9 cellular contexts compared by ENCODE assay signal in genomic region chr4:156298230-156298629, GRCh38.
DNase-seq lines count a peak whose midpoint lies in the region; ATAC-seq and TF ChIP-seq lines count a peak whose summit lies in the region.
"Had no signal": no experiment of that assay in that cellular context is flagged by ENCODE, and none has a peak within 500 bp of the region (broad histone marks: within the 10 kb centered on the region; RNA-seq: fewer than 3 reads in every experiment).

No MANE protein-coding gene starts in this region.

- no peak for TF ChIP-seq CTCF in esophagus squamous epithelium (IDR thresholded peaks at IDR 0.05)

- no peak for ATAC-seq in GM19397 (IDR thresholded peaks at IDR 0.05; ENCODE audit: unreplicated experiment)

- no peak for TF ChIP-seq POLR2A in esophagus squamous epithelium (IDR thresholded peaks at IDR 0.05)

- H3K27ac ChIP-seq in esophagus squamous epithelium = no peak overlapping the region

- no peaks in the 10 kb centered on the region for H3K9me3 ChIP-seq in esophagus squamous epithelium

- no peaks in the 10 kb centered on the region for H3K27me3 ChIP-seq in esophagus squamous epithelium

- intact Hi-C loops in esophagus squamous epithelium (cut with DNase I) = no loop called here

- no peaks in the 10 kb centered on the region for H3K4me1 ChIP-seq in esophagus squamous epithelium

- DNase-seq in GM03348 (ENCODE audit: low spot score) (peak; percentile 59), NCI-H510A treated with DMSO at 0.1 percent for 48 hours (lab: John Stamatoyannopoulos, UW) (peak; percentile 22), fibroblast of the conjunctiva (ENCODE audit: low read depth) (peak; percentile 70), non-pigmented ciliary epithelial cell (ENCODE audit: low read depth) (peak; percentile 84), UCSD-AML1 (lab: John Stamatoyannopoulos, UW; ENCODE audit: unreplicated experiment) (no peak), esophagus squamous epithelium (lab: John Stamatoyannopoulos, UW) (no peak)
- DNase-seq in activated CD4-positive, alpha-beta T cell treated with anti-CD3 and anti-CD28 coated beads, Interleukin-2, amount 50 U/mL, for 1 hour = no peak
- DNase-seq: H9 had no signal

- H3K4me3 ChIP-seq in esophagus squamous epithelium = no peak overlapping the region

- H3K36me3 ChIP-seq in esophagus squamous epithelium = no peaks in the 10 kb centered on the region

Comparison
In these comparisons a context has a peak if more than half of its experiments do, and no peak if none do; other contexts are left out.
1. DNase-seq: peak in GM03348 (single experiment), NCI-H510A treated with DMSO at 0.1 percent for 48 hours (single experiment), fibroblast of the conjunctiva (single experiment) and non-pigmented ciliary epithelial cell (single experiment); none in UCSD-AML1 (single experiment), esophagus squamous epithelium (single experiment) and activated CD4-positive, alpha-beta T cell treated with anti-CD3 and anti-CD28 coated beads, Interleukin-2, amount 50 U/mL, for 1 hour (single experiment).